In the genomic region with DNA sequence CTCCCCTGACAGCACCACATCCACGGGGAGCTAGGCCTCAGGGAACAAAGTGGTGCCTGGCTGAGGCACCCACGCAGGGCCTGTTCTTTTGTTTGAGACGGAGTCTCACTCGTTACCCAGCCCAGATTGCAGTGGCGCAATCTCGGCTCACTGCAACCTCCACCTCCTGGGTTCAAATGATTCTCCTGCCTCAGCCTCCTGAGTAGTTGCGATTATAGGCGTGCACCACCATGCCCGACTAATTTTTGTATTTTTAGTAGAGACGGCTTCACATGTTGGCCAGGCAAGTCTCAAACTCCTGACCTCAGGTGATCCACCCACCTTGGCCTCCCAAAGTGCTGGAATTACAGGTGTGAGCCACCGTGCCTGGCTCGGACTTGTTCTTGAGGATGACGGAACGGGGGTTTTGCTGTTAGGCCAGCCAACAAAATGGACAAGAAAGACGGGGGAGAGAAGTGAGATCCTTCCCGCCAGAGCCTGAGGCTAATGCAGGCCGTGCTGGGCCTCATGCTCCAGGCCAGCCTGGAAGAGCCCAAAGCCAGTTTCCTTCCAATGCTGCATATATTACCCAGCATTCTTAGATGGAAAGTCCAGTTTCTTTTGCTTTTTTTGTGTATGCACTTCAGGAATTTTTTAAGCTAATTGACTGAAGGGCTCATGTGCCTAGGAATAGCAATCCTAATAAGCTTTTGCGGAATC, we compare ENCODE assay signal across 10 cellular contexts. TPM values are rescaled to one million over a fixed set of nuclear protein-coding genes. Genes with fewer than 3 reads are reported as not detected.
DNase-seq lines count a peak whose midpoint lies in the region; ATAC-seq and TF ChIP-seq lines count a peak whose summit lies in the region.
"Had no signal": no experiment of that assay in that cellular context is flagged by ENCODE, and none has a peak within 500 bp of the region (broad histone marks: within the 10 kb centered on the region; RNA-seq: fewer than 3 reads in every experiment).

No MANE protein-coding gene starts in this region.

- intact Hi-C loops in activated CD4-positive, alpha-beta T cell treated with anti-CD3 and anti-CD28 coated beads, Interleukin-2, amount 10 ng/mL, durations not matched to agents 24 days and 14 days (cut with micrococcal nuclease): no loop called here
- intact Hi-C loops in uterus (cut with DNase I; ENCODE audit: low total_unique reads): no loop called here

- H3K4me1 ChIP-seq in uterus: no peaks in the 10 kb centered on the region
- H3K4me1 ChIP-seq: psoas muscle had no signal

- ATAC-seq in stimulated activated memory B cell treated with anti-CD40 and anti-IgM and Interleukin-4, amounts not matched to agents 10 μg/mL and 1 μg/mL and 100 μg/mL, for 72 hours: no peak

- peaks cover 24% of the 10 kb centered on the region for H3K36me3 Mint-ChIP-seq in activated CD4-positive, alpha-beta T cell treated with anti-CD3 and anti-CD28 coated beads, Interleukin-2, amount 10 ng/mL, durations not matched to agents 24 days and 14 days (ENCODE audit: low read depth)
- no peaks in the 10 kb centered on the region for H3K36me3 Mint-ChIP-seq in stimulated activated memory B cell treated with anti-CD40 and anti-IgM and Interleukin-4, amounts not matched to agents 10 μg/mL and 1 μg/mL and 100 μg/mL, for 72 hours

- H3K9me3 ChIP-seq in iPS-18c (ENCODE audit: control insufficient read depth, insufficient read depth, low read length): no peaks in the 10 kb centered on the region
- H3K9me3 ChIP-seq in uterus: no peaks in the 10 kb centered on the region
- H3K9me3 ChIP-seq: A549, psoas muscle had no signal

- TF ChIP-seq CTCF in VCaP (conservative IDR thresholded peaks at IDR 0.05): no peak
- no peak for TF ChIP-seq CTCF in uterus (IDR thresholded peaks at IDR 0.05)

- H3K27ac Mint-ChIP-seq in activated CD4-positive, alpha-beta T cell treated with anti-CD3 and anti-CD28 coated beads, Interleukin-2, amount 10 ng/mL, durations not matched to agents 24 days and 14 days: peak overlapping the region; percentile 93
- H3K27ac Mint-ChIP-seq in stimulated activated memory B cell treated with anti-CD40 and anti-IgM and Interleukin-4, amounts not matched to agents 10 μg/mL and 1 μg/mL and 100 μg/mL, for 72 hours: peak overlapping the region; percentile 40

- H3K27me3 Mint-ChIP-seq in activated CD4-positive, alpha-beta T cell treated with anti-CD3 and anti-CD28 coated beads, Interleukin-2, amount 10 ng/mL, durations not matched to agents 24 days and 14 days: no peaks in the 10 kb centered on the region
- no peaks in the 10 kb centered on the region for H3K27me3 Mint-ChIP-seq in stimulated activated memory B cell treated with anti-CD40 and anti-IgM and Interleukin-4, amounts not matched to agents 10 μg/mL and 1 μg/mL and 100 μg/mL, for 72 hours

- no peaks in the 10 kb centered on the region for H3K27me3 ChIP-seq in uterus

- TF ChIP-seq POLR2A in uterus (IDR thresholded peaks at IDR 0.05): no peak

- peak overlapping the region; percentile 76 for H3K4me3 Mint-ChIP-seq in activated CD4-positive, alpha-beta T cell treated with anti-CD3 and anti-CD28 coated beads, Interleukin-2, amount 10 ng/mL, durations not matched to agents 24 days and 14 days
- peak overlapping the region; percentile 54 for H3K4me3 Mint-ChIP-seq in stimulated activated memory B cell treated with anti-CD40 and anti-IgM and Interleukin-4, amounts not matched to agents 10 μg/mL and 1 μg/mL and 100 μg/mL, for 72 hours

- peak overlapping the region; percentile 20; the same call in 1 of the 2 replicates for H3K4me3 ChIP-seq in iPS-18c (ENCODE audit: insufficient read depth, low read depth, low read length)
- H3K4me3 ChIP-seq in uterus: no peak overlapping the region
- H3K4me3 ChIP-seq: A549, psoas muscle had no signal

- H3K9me3 Mint-ChIP-seq in activated CD4-positive, alpha-beta T cell treated with anti-CD3 and anti-CD28 coated beads, Interleukin-2, amount 10 ng/mL, durations not matched to agents 24 days and 14 days: no peaks in the 10 kb centered on the region
- H3K9me3 Mint-ChIP-seq in stimulated activated memory B cell treated with anti-CD40 and anti-IgM and Interleukin-4, amounts not matched to agents 10 μg/mL and 1 μg/mL and 100 μg/mL, for 72 hours: no peaks in the 10 kb centered on the region

- H3K36me3 ChIP-seq in uterus: no peaks in the 10 kb centered on the region

- H3K4me1 Mint-ChIP-seq in activated CD4-positive, alpha-beta T cell treated with anti-CD3 and anti-CD28 coated beads, Interleukin-2, amount 10 ng/mL, durations not matched to agents 24 days and 14 days: peaks cover 67% of the 10 kb centered on the region
- H3K4me1 Mint-ChIP-seq in stimulated activated memory B cell treated with anti-CD40 and anti-IgM and Interleukin-4, amounts not matched to agents 10 μg/mL and 1 μg/mL and 100 μg/mL, for 72 hours: peaks cover 57% of the 10 kb centered on the region

- no peak for DNase-seq in activated CD4-positive, alpha-beta T cell treated with anti-CD3 and anti-CD28 coated beads, Interleukin-2, amount 10 ng/mL, durations not matched to agents 24 days and 14 days
- no peak for DNase-seq in activated CD4-positive, alpha-beta T cell treated with anti-CD3 and anti-CD28 coated beads, Interleukin-2, amount 50 U/mL, for 48 hours
- DNase-seq in 8988T: no peak
- no peak for DNase-seq in uterus
- no peak for DNase-seq in NCI-H1092 (lab: John Stamatoyannopoulos, UW)
- DNase-seq: psoas muscle had no signal

- H3K27ac ChIP-seq in VCaP (peak overlapping the region; percentile 28; the same call in 1 of the 2 replicates), uterus (no peak overlapping the region)
- H3K27ac ChIP-seq: A549, psoas muscle had no signal

RNA-seq across cellular contexts. Expression of a gene that starts 28.1 kb away (rescaled TPM):
- total RNA-seq in activated CD4-positive, alpha-beta T cell treated with anti-CD3 and anti-CD28 coated beads, Interleukin-2, amount 10 ng/mL, durations not matched to agents 24 days and 14 days: 432 TPM in 2 replicates
- total RNA-seq in uterus: 10 to 100 TPM; 20.5 to 54.8 (median 30.5) TPM

RNA-seq across cellular contexts. Expression of a gene that starts 44.0 kb away (rescaled TPM):
- 32.5 and 33.7 TPM in 2 replicates for total RNA-seq in activated CD4-positive, alpha-beta T cell treated with anti-CD3 and anti-CD28 coated beads, Interleukin-2, amount 10 ng/mL, durations not matched to agents 24 days and 14 days
- total RNA-seq in uterus: 100 to 1,000 TPM in 1 of 4 donors, 10 to 100 TPM in 2, 1 to 10 TPM in 1; 4.4 to 968 (median 60.1) TPM
